Comparison of ENCODE assay signal across 8 cellular contexts in the genomic region with DNA sequence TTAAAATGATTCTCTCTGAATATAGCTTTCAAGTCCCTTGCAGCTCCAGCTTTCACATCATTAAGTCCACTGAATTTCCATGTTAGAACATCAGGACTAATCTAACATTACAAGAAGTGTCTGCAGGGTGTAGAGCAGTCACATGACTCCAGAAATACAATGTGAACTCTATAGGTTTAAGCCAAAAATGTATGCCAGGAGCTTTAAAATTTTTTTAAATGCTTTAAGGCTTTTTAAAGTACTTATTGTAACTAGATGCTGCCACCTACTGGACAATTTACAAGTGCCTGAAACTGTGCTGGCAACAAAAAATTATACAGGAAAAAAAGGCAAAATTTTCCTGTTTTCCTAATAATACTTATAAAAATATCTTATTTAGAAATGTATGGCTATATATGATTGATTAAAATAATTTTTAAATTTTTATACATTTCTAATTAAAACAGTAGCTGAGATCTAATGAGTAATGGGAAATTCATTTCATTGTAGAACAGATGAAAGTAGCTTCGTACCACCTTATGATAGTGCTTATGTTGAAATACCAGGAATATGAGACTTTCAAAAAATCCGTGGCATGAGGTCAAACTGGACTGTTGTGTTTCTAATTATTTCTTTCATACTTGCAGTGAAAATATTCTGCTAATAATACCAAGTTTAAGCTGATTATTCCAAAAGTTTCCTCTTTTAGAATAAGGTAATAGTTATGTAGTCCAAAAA. TPM values are rescaled to one million over a fixed set of nuclear protein-coding genes. Genes with fewer than 3 reads are reported as not detected.
DNase-seq lines count a peak whose midpoint lies in the region; ATAC-seq, FAIRE-seq and TF ChIP-seq lines count a peak whose summit lies in the region.

No MANE protein-coding gene starts in this region.

- H3K79me2 ChIP-seq in keratinocyte (ENCODE audit: control insufficient read depth, insufficient read depth, low read length) = no peaks in the 10 kb centered on the region

- ATAC-seq in HG02610 (IDR thresholded peaks at IDR 0.05; ENCODE audit: unreplicated experiment) (no peak), GM21367 (IDR thresholded peaks at IDR 0.05; ENCODE audit: unreplicated experiment) (no peak)

- 36 to 49% methylated on average over 2 of the region's 2 CpGs for WGBS in transverse colon (ENCODE audit: low coverage in 1 of 2), 2 donors

- no peak overlapping the region for H2AFZ ChIP-seq in keratinocyte (ENCODE audit: control insufficient read depth, low read length)

- H3K9me1 ChIP-seq in keratinocyte (ENCODE audit: control insufficient read depth, extremely low read depth, insufficient read depth, low read length) = no peaks in the 10 kb centered on the region

- DNase-seq in AG08396 (ENCODE audit: low spot score) (peak; percentile 22), GM12864 (ENCODE audit: low read depth) (peak; percentile 10), NCI-H2227 (lab: John Stamatoyannopoulos, UW; ENCODE audit: unreplicated experiment) (peak; percentile 69), keratinocyte (ENCODE audit: low read depth, low spot score) (peak; percentile 17), transverse colon (no peak)
- peak; percentile 3 for DNase-seq in activated gamma-delta T cell treated with anti-CD3 and anti-CD28 coated beads, Interleukin-2, amount 50 U/mL, for 16 hours (ENCODE audit: low read depth)

- no peak for TF ChIP-seq POLR2A in transverse colon (IDR thresholded peaks at IDR 0.05)

- TF ChIP-seq CTCF in GM12864 (IDR thresholded peaks at IDR 0.05; ENCODE audit: low read depth, low read length, missing control alignments) (peak; percentile 52), keratinocyte (optimal IDR thresholded peaks at IDR 0.05 in 1 of 3, IDR thresholded peaks at IDR 0.05 in 1 of 3, conservative IDR thresholded peaks at IDR 0.05 in 1 of 3; ENCODE audit: extremely low read depth in 1 of 3, insufficient read depth in 2 of 3, low read length in 3 of 3) (peak in 2 of 3 experiments; percentile 40 to 57), transverse colon (IDR thresholded peaks at IDR 0.05) (peak; percentile 71 to 93 (median 85))

- H3K36me3 ChIP-seq in keratinocyte (ENCODE audit: control insufficient read depth in 2 of 2, extremely low read depth in 1 of 2, insufficient read depth in 2 of 2, low read length in 2 of 2) (no peaks in the 10 kb centered on the region), transverse colon (no peaks in the 10 kb centered on the region)

- no peak overlapping the region for H3K9ac ChIP-seq in keratinocyte (ENCODE audit: control insufficient read depth, extremely low read depth, insufficient read depth, low read length)

- FAIRE-seq in keratinocyte (lab: Jason Lieb, UNC) = peak; percentile 41

- no peaks in the 10 kb centered on the region for H3K9me3 ChIP-seq in keratinocyte (ENCODE audit: control insufficient read depth, low read depth, low read length)
- H3K9me3 ChIP-seq in transverse colon = no peaks in the 10 kb centered on the region

- intact Hi-C loops in transverse colon (cut with DNase I; ENCODE audit: low total_unique reads) = loop anchor here (2.0 kb wide), 1 partner anchor 70 kb away; no protein-coding TSS in a partner anchor

- no peak for TF ChIP-seq EP300 in transverse colon (IDR thresholded peaks at IDR 0.05; ENCODE audit: low read depth)

- H3K4me3 ChIP-seq in GM12864 (ENCODE audit: low read depth, low read length) (no peak overlapping the region), keratinocyte (ENCODE audit: control insufficient read depth in 2 of 3, extremely low read depth in 1 of 3, insufficient read depth in 2 of 3, low read depth in 1 of 3, low read length in 3 of 3) (no peak overlapping the region), transverse colon (no peak overlapping the region)

- no peak overlapping the region for H3K4me2 ChIP-seq in keratinocyte (ENCODE audit: control insufficient read depth, extremely low read depth, insufficient read depth, low read depth, low read length)

- H3K27ac ChIP-seq in keratinocyte (ENCODE audit: control insufficient read depth, insufficient read depth, low read length) (no peak overlapping the region), transverse colon (no peak overlapping the region)

- H3K27me3 ChIP-seq in keratinocyte (ENCODE audit: control insufficient read depth, extremely low read depth, insufficient read depth, low read length) = no peaks in the 10 kb centered on the region
- no peaks in the 10 kb centered on the region for H3K27me3 ChIP-seq in transverse colon

- dilution Hi-C loops in keratinocyte (cut with MboI; ENCODE audit: extremely low pct_ligation_motif_present, low sequenced_read_pairs) = loop anchor here (5.0 to 25.0 kb wide), 2 partner anchors 55 to 120 kb away; no protein-coding TSS in a partner anchor

- in situ Hi-C loops in transverse colon (cut with MboI; ENCODE audit: low pct_ligation_motif_present in 1 of 4, low pct_unique_long_range_greater_than_20kb in 1 of 4, low sequenced_read_pairs in 3 of 4) = loop anchor here (25.0 kb wide), 3 partner anchors 170 to 1045 kb away; partner anchors contain the start of gene THBS1 (in 2 of the 4)

- no peaks in the 10 kb centered on the region for H3K4me1 ChIP-seq in keratinocyte (ENCODE audit: control insufficient read depth, extremely low read depth, insufficient read depth, low read length)
- peaks cover 0 to 6% (median 2%) of the 10 kb centered on the region in 4 donors for H3K4me1 ChIP-seq in transverse colon

- H4K20me1 ChIP-seq in keratinocyte (ENCODE audit: control insufficient read depth, extremely low read depth, insufficient read depth, low read length) = no peaks in the 10 kb centered on the region

RNA-seq across cellular contexts. Expression of gene FSIP1, which starts 25.7 kb away (rescaled TPM):
- 1.1 to 1.5 TPM (median 1.2 TPM) in 3 replicates for polyA plus RNA-seq in keratinocyte
- 1.8 TPM for polyA plus RNA-seq in keratinocyte (2011; ENCODE audit: low read depth)
- polyA plus RNA-seq in keratinocyte (2011; cell fraction: cytosol; rRNA removed) = 1.3 and 2.2 TPM in 2 replicates
- 1.0 and 1.5 TPM in 2 replicates for polyA plus RNA-seq in keratinocyte (2011; cell fraction: nucleus; rRNA removed)
- 1.9 and 2.5 TPM in 2 replicates for polyA plus RNA-seq in keratinocyte (2012; ENCODE audit: low replicate concordance)
- 0.33 to 0.45 TPM (median 0.33 TPM) in 3 replicates for polyA minus RNA-seq in keratinocyte
- polyA minus RNA-seq in keratinocyte (2011; cell fraction: cytosol; rRNA and poly(A)+ RNA removed) = not detected
- 1.0 and 2.2 TPM in 2 replicates for polyA minus RNA-seq in keratinocyte (2011; cell fraction: nucleus; rRNA and poly(A)+ RNA removed)
- total RNA-seq in transverse colon = 1 to 10 TPM in 3 of 4 donors, not detected in 1; 1.9 to 8.6 (median 5.6) TPM
